In the genomic region with DNA sequence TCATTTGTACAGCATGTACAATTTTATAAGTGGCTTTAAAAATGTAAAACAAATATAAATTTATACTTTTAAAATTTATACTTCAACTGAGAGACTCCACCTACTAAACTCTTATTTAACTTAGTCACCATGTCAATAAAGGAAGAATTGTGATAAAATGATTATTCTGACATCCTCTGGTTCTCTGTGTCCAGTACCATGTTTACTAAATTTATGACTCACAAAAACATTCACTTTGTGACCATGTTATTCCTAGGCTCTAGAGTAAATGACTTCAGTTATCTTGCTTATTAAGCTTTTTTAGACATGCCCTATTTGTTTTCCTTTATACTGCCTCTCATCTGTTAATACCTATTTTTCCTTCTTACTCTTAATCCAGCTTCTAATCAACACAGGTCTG, we compare ENCODE assay signal across 23 cellular contexts.
"Had no signal": no experiment of that assay in that cellular context is flagged by ENCODE, and none has a peak within 500 bp of the region (broad histone marks: within the 10 kb centered on the region; RNA-seq: fewer than 3 reads in every experiment).

No MANE protein-coding gene starts in this region.

- ATAC-seq: effector memory CD8-positive, alpha-beta T cell; foreskin keratinocyte; gastroesophageal sphincter; heart right ventricle; left lung; left ventricle myocardium superior; lower lobe of right lung; naive thymus-derived CD8-positive, alpha-beta T cell had no signal

- H3K4me3 ChIP-seq: colonic mucosa, esophagus muscularis mucosa, gastroesophageal sphincter, heart right ventricle, left lung, lower lobe of right lung, mucosa of descending colon had no signal

- H3K27me3 ChIP-seq: colonic mucosa, esophagus muscularis mucosa, foreskin keratinocyte, gastroesophageal sphincter, heart right ventricle, left lung had no signal

- H3K9me3 ChIP-seq: colonic mucosa, esophagus muscularis mucosa, gastroesophageal sphincter, lower lobe of right lung, mucosa of descending colon had no signal

- DNase-seq: colonic mucosa; cortex of kidney; effector CD8-positive, alpha-beta T cell; effector memory CD8-positive, alpha-beta T cell; endodermal cell; foreskin keratinocyte; glutamatergic neuron; head of caudate nucleus; heart right ventricle; hippocampal formation; kidney glomerular epithelial cell; left lung; left ventricle myocardium superior; lower lobe of right lung; mesenchymal stem cell; mucosa of descending colon; naive B cell; naive thymus-derived CD8-positive, alpha-beta T cell had no signal

- FAIRE-seq: endometrium, frontal cortex, keratinocyte had no signal

- H3K4me1 ChIP-seq: colonic mucosa, esophagus muscularis mucosa, foreskin keratinocyte, gastroesophageal sphincter, heart right ventricle, left lung, lower lobe of right lung had no signal

- H3K36me3 ChIP-seq: colonic mucosa, esophagus muscularis mucosa, gastroesophageal sphincter, heart right ventricle, left lung, lower lobe of right lung had no signal

- H3K27ac ChIP-seq: colonic mucosa, esophagus muscularis mucosa, foreskin keratinocyte, gastroesophageal sphincter, heart right ventricle, left lung, lower lobe of right lung had no signal
